19 cellular contexts compared by ENCODE assay signal in genomic region chr10:113765910-113766309, GRCh38. TPM values are rescaled to one million over a fixed set of nuclear protein-coding genes. Genes with fewer than 3 reads are reported as not detected.
DNase-seq lines count a peak whose midpoint lies in the region; ATAC-seq and FAIRE-seq lines count a peak whose summit lies in the region.
"Had no signal": no experiment of that assay in that cellular context is flagged by ENCODE, and none has a peak within 500 bp of the region (broad histone marks: within the 10 kb centered on the region; RNA-seq: fewer than 3 reads in every experiment).

No MANE protein-coding gene starts in this region.

- H3K27ac ChIP-seq in small intestine (ENCODE audit: low read depth in 1 of 2, low read length in 1 of 2) = peak overlapping the region in 1 of 2 donors; percentile 62
- H3K27ac ChIP-seq: A549, BLaER1 had no signal

- H3K27me3 ChIP-seq in small intestine (ENCODE audit: control insufficient read depth in 2 of 2, insufficient read depth in 2 of 2, low read length in 2 of 2) = no peaks in the 10 kb centered on the region
- H3K27me3 ChIP-seq: BLaER1 had no signal

- H3K4me1 ChIP-seq in small intestine (ENCODE audit: control insufficient read depth in 2 of 2, insufficient read depth in 1 of 2, low read depth in 1 of 2, low read length in 1 of 2) = no peaks in the 10 kb centered on the region
- H3K4me1 ChIP-seq: A549, BLaER1 had no signal

- H3K9me3 ChIP-seq in small intestine (ENCODE audit: control insufficient read depth, low read depth) = no peaks in the 10 kb centered on the region

- no peak for FAIRE-seq in small intestine (lab: Jason Lieb, UNC)
- FAIRE-seq: A549, GM12891, GM18507 had no signal

- peak; percentile 89 for ATAC-seq in left lobe of liver
- ATAC-seq: A549, HCT116 had no signal

- peak; percentile 8 for DNase-seq in NCI-H2107 treated with DMSO at 0.1 percent for 48 hours (lab: John Stamatoyannopoulos, UW; ENCODE audit: unreplicated experiment)
- no peak for DNase-seq in NCI-H2107 (lab: John Stamatoyannopoulos, UW)
- peak; percentile 12 for DNase-seq in NCI-H526 treated with DMSO at 0.1 percent for 48 hours (lab: John Stamatoyannopoulos, UW)
- DNase-seq in left lobe of liver (ENCODE audit: low spot score) = no peak
- peak; percentile 46 for DNase-seq in small intestine
- DNase-seq in NCI-H774 (lab: John Stamatoyannopoulos, UW) = no peak
- DNase-seq in nucleus accumbens (lab: John Stamatoyannopoulos, UW) = no peak
- DNase-seq: CD4-positive, alpha-beta memory T cell; GOT3; NCI-H1092 treated with DMSO at 0.1 percent for 48 hours; NCI-H187; NCI-H2171; NCI-H446 had no signal

- no peak overlapping the region for H3K4me3 ChIP-seq in small intestine (ENCODE audit: low read depth in 1 of 2, low read length in 2 of 2)
- H3K4me3 ChIP-seq: A549, BLaER1 had no signal

- H3K36me3 ChIP-seq in small intestine (ENCODE audit: control insufficient read depth in 2 of 2, insufficient read depth in 2 of 2, low read length in 2 of 2) = peaks cover 5 to 6% of the 10 kb centered on the region in 2 donors
- H3K36me3 ChIP-seq: BLaER1 had no signal

- 15 to 60% (median 27%) methylated on average over 3 of the region's 3 CpGs for WGBS in small intestine, 3 donors

RNA-seq across cellular contexts. Expression of gene PLEKHS1, which starts 14.4 kb away (rescaled TPM):
- not detected for total RNA-seq in left lobe of liver
- polyA plus RNA-seq in small intestine = 10 to 100 TPM; 23.1 to 40.5 (median 39.2) TPM
- total RNA-seq: LHCN-M2 had no signal
- polyA plus RNA-seq: CD4-positive, alpha-beta memory T cell had no signal

Comparison
In these comparisons a context has a peak if more than half of its experiments do, and no peak if none do; other contexts are left out.
1. DNase-seq: peak in NCI-H2107 treated with DMSO at 0.1 percent for 48 hours (single experiment), NCI-H526 treated with DMSO at 0.1 percent for 48 hours (single experiment) and small intestine (single experiment); none in NCI-H2107 (single experiment), left lobe of liver (single experiment), NCI-H774 (single experiment) and nucleus accumbens (0 of 56).